17 cellular contexts compared by ENCODE assay signal in the genomic region with DNA sequence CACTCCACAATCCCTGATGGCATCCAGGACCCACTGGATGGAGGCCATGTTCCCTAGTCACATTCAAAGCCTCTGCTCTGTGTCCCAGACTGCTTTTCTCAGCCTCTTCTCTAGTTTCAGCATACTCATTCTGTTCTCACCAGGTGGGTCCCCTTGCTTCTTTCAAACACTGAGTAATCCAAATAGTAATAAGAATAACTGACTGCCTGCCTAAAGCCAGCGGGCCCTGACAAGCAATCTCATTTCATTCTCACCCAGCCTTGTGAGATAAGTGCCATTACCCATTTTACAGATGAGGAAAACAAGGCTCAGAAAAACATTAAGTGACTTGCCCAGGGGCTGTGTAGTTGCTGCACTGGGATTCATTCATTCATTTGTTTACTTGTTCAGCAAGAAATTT.
"Had no signal": no experiment of that assay in that cellular context is flagged by ENCODE, and none has a peak within 500 bp of the region (broad histone marks: within the 10 kb centered on the region; RNA-seq: fewer than 3 reads in every experiment).

No MANE protein-coding gene starts in this region.

- H3K9me3 Mint-ChIP-seq: natural killer cell treated with Interleukin-12 subunit alpha and Interleukin-12 subunit beta and Interleukin-15 and Interleukin-18, amount 100 ng/mL, for 72 hours; T-helper 2 cell treated with Interferon-gamma antibody and Interleukin-4, amounts not matched to agents 5 μg/mL and 100 μg/mL, for 36 hours had no signal

- FAIRE-seq: endometrium, keratinocyte, TTC549 had no signal

- H3K27ac ChIP-seq: adrenal gland, sigmoid colon, upper lobe of right lung had no signal

- H3K4me1 ChIP-seq: adrenal gland, sigmoid colon, upper lobe of right lung had no signal

- H3K27me3 ChIP-seq: adrenal gland, sigmoid colon, upper lobe of right lung had no signal

- H3K27ac Mint-ChIP-seq: natural killer cell treated with Interleukin-12 subunit alpha and Interleukin-12 subunit beta and Interleukin-15 and Interleukin-18, amount 100 ng/mL, for 72 hours; T-helper 2 cell treated with Interferon-gamma antibody and Interleukin-4, amounts not matched to agents 5 μg/mL and 100 μg/mL, for 36 hours had no signal

- H3K9me3 ChIP-seq: adrenal gland, sigmoid colon, upper lobe of right lung had no signal

- ATAC-seq: upper lobe of right lung had no signal

- H3K27me3 Mint-ChIP-seq: natural killer cell treated with Interleukin-12 subunit alpha and Interleukin-12 subunit beta and Interleukin-15 and Interleukin-18, amount 100 ng/mL, for 72 hours had no signal

- DNase-seq: activated CD4-positive, alpha-beta T cell treated with anti-CD3 and anti-CD28 coated beads for 48 hours; activated gamma-delta T cell; adrenal gland; cerebellar nuclear complex; cortex of kidney; erythroblast; foreskin melanocyte; sigmoid colon; stimulated activated naive CD4-positive, alpha-beta T cell; SW 1271; upper lobe of right lung had no signal

- H3K4me3 ChIP-seq: adrenal gland, lung, sigmoid colon, upper lobe of right lung had no signal

- H3K4me3 Mint-ChIP-seq: natural killer cell treated with Interleukin-12 subunit alpha and Interleukin-12 subunit beta and Interleukin-15 and Interleukin-18, amount 100 ng/mL, for 72 hours; T-helper 2 cell treated with Interferon-gamma antibody and Interleukin-4, amounts not matched to agents 5 μg/mL and 100 μg/mL, for 36 hours had no signal
